8 cellular contexts compared by ENCODE assay signal in the genomic region with DNA sequence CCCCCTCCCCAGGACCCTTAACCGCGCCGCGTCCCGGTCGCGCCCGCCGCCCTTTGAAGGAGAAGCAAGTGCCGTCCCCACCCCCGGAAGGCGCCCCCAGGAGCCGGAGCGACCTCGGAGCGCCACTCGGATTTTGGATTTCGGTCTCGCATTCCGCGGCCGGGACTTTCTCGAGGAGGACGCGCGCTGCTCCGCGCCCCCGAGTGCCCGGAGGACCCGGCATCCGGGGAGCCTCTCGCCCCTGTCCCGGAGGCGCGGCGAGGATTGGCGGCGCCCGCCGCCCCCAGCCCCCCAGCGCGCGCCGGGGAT. TPM values are rescaled to one million over a fixed set of nuclear protein-coding genes. Genes with fewer than 3 reads are reported as not detected.
A peak's percentile ranks its signal among the peaks of the same experiment; 100 is the strongest.
DNase-seq lines count a peak whose midpoint lies in the region; ATAC-seq and TF ChIP-seq lines count a peak whose summit lies in the region.

No MANE protein-coding gene starts in this region.

- H3K4me1 ChIP-seq in BLaER1 (peaks cover 47% of the 10 kb centered on the region), Loucy (ENCODE audit: insufficient read depth, low read length, poor library complexity, severe bottlenecking) (peaks cover 18% of the 10 kb centered on the region)

- TF ChIP-seq CTCF in Loucy (conservative IDR thresholded peaks at IDR 0.05; ENCODE audit: low read length), result no peak
- TF ChIP-seq CTCF in dorsolateral prefrontal cortex (IDR thresholded peaks at IDR 0.05 in 54 of 56, conservative IDR thresholded peaks at IDR 0.05 in 2 of 56; ENCODE audit: low read depth in 1 of 56, partially characterized antibody in 56 of 56), result peak in 1 of 56 donors; percentile 5

- H3K27ac ChIP-seq in BLaER1 (peak overlapping the region; percentile 97), dorsolateral prefrontal cortex (peak overlapping the region; percentile 48 to 100 (median 99))

- H3F3A ChIP-seq in Loucy (ENCODE audit: low read depth), result peaks cover 8% of the 10 kb centered on the region; the same call in 1 of the 2 replicates

- H3K36me3 ChIP-seq in BLaER1, result peaks cover 32% of the 10 kb centered on the region
- peaks cover 9% of the 10 kb centered on the region; the same call in 1 of the 2 replicates for H3K36me3 ChIP-seq in Loucy (ENCODE audit: insufficient read depth, low read length)

- DNase-seq in dorsolateral prefrontal cortex (peak in 1 of 10 donors; percentile 52), SIG-M5 (lab: John Stamatoyannopoulos, UW) (no peak), NCI-H2081 treated with DMSO at 0.1 percent for 48 hours (lab: John Stamatoyannopoulos, UW) (no peak), GM19240 (ENCODE audit: insufficient read length, low spot score) (no peak)
- DNase-seq in natural killer cell treated with Interleukin-12 subunit alpha and Interleukin-12 subunit beta and Interleukin-15 and Interleukin-18, amount 100 ng/mL, for 72 hours (ENCODE audit: low spot score), result no peak
- DNase-seq in stimulated activated CD4-positive, alpha-beta T cell treated with anti-CD3 and anti-CD28 coated beads, Interleukin-2, amount 100 ng/mL, for 48 hours, result no peak

- H3K27me3 ChIP-seq in BLaER1 (no peaks in the 10 kb centered on the region), Loucy (ENCODE audit: insufficient read depth, low read length, poor library complexity, severe bottlenecking) (no peaks in the 10 kb centered on the region), dorsolateral prefrontal cortex (no peaks in the 10 kb centered on the region)

- no peaks in the 10 kb centered on the region for H3K9me3 Mint-ChIP-seq in natural killer cell treated with Interleukin-12 subunit alpha and Interleukin-12 subunit beta and Interleukin-15 and Interleukin-18, amount 100 ng/mL, for 72 hours

- no peaks in the 10 kb centered on the region for H3K9me3 ChIP-seq in BLaER1
- H3K9me3 ChIP-seq in Loucy (ENCODE audit: insufficient read depth, low read depth, low read length), result no peaks in the 10 kb centered on the region

- no peaks in the 10 kb centered on the region for H3K36me3 Mint-ChIP-seq in natural killer cell treated with Interleukin-12 subunit alpha and Interleukin-12 subunit beta and Interleukin-15 and Interleukin-18, amount 100 ng/mL, for 72 hours

- H3K27me3 Mint-ChIP-seq in natural killer cell treated with Interleukin-12 subunit alpha and Interleukin-12 subunit beta and Interleukin-15 and Interleukin-18, amount 100 ng/mL, for 72 hours, result no peaks in the 10 kb centered on the region

- peak overlapping the region; percentile 83 for H3K4me3 Mint-ChIP-seq in natural killer cell treated with Interleukin-12 subunit alpha and Interleukin-12 subunit beta and Interleukin-15 and Interleukin-18, amount 100 ng/mL, for 72 hours

- H3K4me1 Mint-ChIP-seq in natural killer cell treated with Interleukin-12 subunit alpha and Interleukin-12 subunit beta and Interleukin-15 and Interleukin-18, amount 100 ng/mL, for 72 hours (ENCODE audit: low read depth in 2 of 2), result peaks cover 4 to 12% of the 10 kb centered on the region in 2 donors

- peaks cover 51% of the 10 kb centered on the region for H3K79me2 ChIP-seq in Loucy (ENCODE audit: insufficient read depth, low read length)

- H4K20me1 ChIP-seq in BLaER1 (peaks cover 53% of the 10 kb centered on the region), Loucy (ENCODE audit: insufficient read depth, low read length, poor library complexity, severe bottlenecking) (peaks cover 43% of the 10 kb centered on the region)

- intact Hi-C loops in dorsolateral prefrontal cortex (cut with DNase I), result loop anchor here (1.0 kb wide), 1 partner anchor 17 kb away; no protein-coding TSS in a partner anchor

- ATAC-seq in natural killer cell treated with Interleukin-12 subunit alpha and Interleukin-12 subunit beta and Interleukin-15 and Interleukin-18, amount 100 ng/mL, for 72 hours, result no peak

- peak overlapping the region in 1 of 2 donors; percentile 53 for H3K27ac Mint-ChIP-seq in natural killer cell treated with Interleukin-12 subunit alpha and Interleukin-12 subunit beta and Interleukin-15 and Interleukin-18, amount 100 ng/mL, for 72 hours

- H3K4me2 ChIP-seq in BLaER1 (peak overlapping the region; percentile 100), Loucy (ENCODE audit: low read depth, low read length, poor library complexity, severe bottlenecking) (peak overlapping the region; percentile 54)

- H3K9ac ChIP-seq in BLaER1, result peak overlapping the region; percentile 99
- peak overlapping the region; percentile 95 for H3K9ac ChIP-seq in Loucy (ENCODE audit: low read depth, low read length, poor library complexity, severe bottlenecking)

- H3K4me3 ChIP-seq in BLaER1 (peak overlapping the region; percentile 99), Loucy (ENCODE audit: low read length, poor library complexity, severe bottlenecking) (peak overlapping the region; percentile 90), dorsolateral prefrontal cortex (peak overlapping the region; percentile 59 to 91 (median 79))

- no peak overlapping the region for H2AFZ ChIP-seq in Loucy (ENCODE audit: low read length)

- no peaks in the 10 kb centered on the region for H3K9me2 ChIP-seq in Loucy (replicated peaks; ENCODE audit: low read depth, low read length)

RNA-seq across cellular contexts. Expression of a gene that starts 1.6 kb away (rescaled TPM):
- 100 to 1,000 TPM in 4 of 120 experiments, 10 to 100 TPM in 116; 19.9 to 116 (median 36.5) TPM for total RNA-seq in dorsolateral prefrontal cortex
- total RNA-seq in natural killer cell treated with Interleukin-12 subunit alpha and Interleukin-12 subunit beta and Interleukin-15 and Interleukin-18, amount 100 ng/mL, for 72 hours, result 10 to 100 TPM; 85.9 to 88.3 TPM

RNA-seq across cellular contexts. Expression of a gene that starts 8.4 kb away (rescaled TPM):
- total RNA-seq in dorsolateral prefrontal cortex, result 100 to 1,000 TPM; 170 to 316 (median 242) TPM
- 100 to 1,000 TPM; 163 to 215 TPM for total RNA-seq in natural killer cell treated with Interleukin-12 subunit alpha and Interleukin-12 subunit beta and Interleukin-15 and Interleukin-18, amount 100 ng/mL, for 72 hours

RNA-seq across cellular contexts. Expression of a gene that starts 12.1 kb away (rescaled TPM):
- 10 to 100 TPM in 119 of 120 experiments, 1 to 10 TPM in 1; 9.5 to 47.7 (median 25.8) TPM for total RNA-seq in dorsolateral prefrontal cortex
- total RNA-seq in natural killer cell treated with Interleukin-12 subunit alpha and Interleukin-12 subunit beta and Interleukin-15 and Interleukin-18, amount 100 ng/mL, for 72 hours, result under 1 TPM in 1 of 2 donors, not detected in 1; 0.28 TPM

RNA-seq across cellular contexts. Expression of a gene that starts 19.2 kb away (rescaled TPM):
- total RNA-seq in dorsolateral prefrontal cortex, result 100 to 1,000 TPM; 215 to 736 (median 434) TPM
- 100 to 1,000 TPM; 226 to 251 TPM for total RNA-seq in natural killer cell treated with Interleukin-12 subunit alpha and Interleukin-12 subunit beta and Interleukin-15 and Interleukin-18, amount 100 ng/mL, for 72 hours

RNA-seq across cellular contexts. Expression of a gene that starts 25.4 kb away (rescaled TPM):
- total RNA-seq in dorsolateral prefrontal cortex, result 10 to 100 TPM; 16.2 to 44.5 (median 25.3) TPM
- total RNA-seq in natural killer cell treated with Interleukin-12 subunit alpha and Interleukin-12 subunit beta and Interleukin-15 and Interleukin-18, amount 100 ng/mL, for 72 hours, result 10 to 100 TPM; 59.5 to 94.2 TPM

Comparison
In these comparisons a context has a peak if more than half of its experiments do, and no peak if none do; other contexts are left out.
1. RNA of a gene that starts 12.1 kb away (total RNA-seq): 9.5 to 47.7 TPM in dorsolateral prefrontal cortex; 0.28 TPM in natural killer cell treated with Interleukin-12 subunit alpha and Interleukin-12 subunit beta and Interleukin-15 and Interleukin-18, amount 100 ng/mL, for 72 hours; every median in the first group is over 4 times any median in the second.
2. Peak in every context shown above with its lines, with median percentiles within 50 percentile points of each other: H3K4me3 ChIP-seq.